1 cellular context compared by ENCODE assay signal in the genomic region with DNA sequence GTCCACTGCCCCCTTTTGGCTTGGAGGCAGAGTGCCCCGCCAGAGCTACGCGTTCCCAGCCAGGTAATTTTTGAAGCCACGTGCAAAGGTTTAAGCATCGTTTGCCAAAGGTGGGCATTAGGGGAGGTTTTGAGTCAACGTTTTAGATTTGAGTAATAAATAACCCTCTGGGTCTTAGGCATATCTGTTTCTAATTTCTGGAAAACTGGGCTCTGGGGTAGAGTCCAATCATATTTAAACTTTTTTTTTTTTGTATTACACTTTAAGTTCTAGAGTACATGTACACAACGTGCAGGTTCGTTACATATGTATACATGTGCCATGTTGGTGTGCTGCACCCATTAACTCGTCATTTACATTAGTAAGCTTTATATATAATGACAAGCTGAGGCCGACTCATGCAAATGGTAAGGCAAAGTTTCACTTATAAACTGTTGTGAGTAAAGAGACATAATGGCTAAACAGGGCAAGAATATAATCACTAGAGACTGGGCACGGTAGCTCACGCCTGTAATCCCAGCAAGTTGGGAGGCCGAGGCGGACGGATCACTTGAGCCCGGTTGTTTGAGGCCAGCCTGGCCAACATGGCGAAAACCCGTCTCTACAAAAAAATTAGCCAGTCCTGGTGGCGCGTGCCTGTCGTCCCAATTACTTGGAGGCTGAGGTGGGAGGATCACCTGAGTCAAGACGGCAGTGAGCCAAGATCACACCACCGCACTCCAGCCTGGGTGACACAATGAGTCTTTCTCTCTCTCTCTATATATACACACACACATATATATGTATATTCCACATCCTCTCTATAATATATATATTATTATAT.
A peak's percentile ranks its signal among the peaks of the same experiment; 100 is the strongest.
TF ChIP-seq lines count a peak whose summit lies in the region.

No MANE protein-coding gene starts in this region.

TF ChIP-seq in HepG2, 621 proteins besides CTCF, POLR2A, EP300 and RAD21 (continued from another document and continues in another):
- TF ChIP-seq AHDC1 (CRISPR knock-in tag; IDR thresholded peaks at IDR 0.05; ENCODE audit: borderline replicate concordance): 0 out of 2 replicates have a peak, but pooled peaks have one; percentile 5
- TF ChIP-seq, protein P1, sequence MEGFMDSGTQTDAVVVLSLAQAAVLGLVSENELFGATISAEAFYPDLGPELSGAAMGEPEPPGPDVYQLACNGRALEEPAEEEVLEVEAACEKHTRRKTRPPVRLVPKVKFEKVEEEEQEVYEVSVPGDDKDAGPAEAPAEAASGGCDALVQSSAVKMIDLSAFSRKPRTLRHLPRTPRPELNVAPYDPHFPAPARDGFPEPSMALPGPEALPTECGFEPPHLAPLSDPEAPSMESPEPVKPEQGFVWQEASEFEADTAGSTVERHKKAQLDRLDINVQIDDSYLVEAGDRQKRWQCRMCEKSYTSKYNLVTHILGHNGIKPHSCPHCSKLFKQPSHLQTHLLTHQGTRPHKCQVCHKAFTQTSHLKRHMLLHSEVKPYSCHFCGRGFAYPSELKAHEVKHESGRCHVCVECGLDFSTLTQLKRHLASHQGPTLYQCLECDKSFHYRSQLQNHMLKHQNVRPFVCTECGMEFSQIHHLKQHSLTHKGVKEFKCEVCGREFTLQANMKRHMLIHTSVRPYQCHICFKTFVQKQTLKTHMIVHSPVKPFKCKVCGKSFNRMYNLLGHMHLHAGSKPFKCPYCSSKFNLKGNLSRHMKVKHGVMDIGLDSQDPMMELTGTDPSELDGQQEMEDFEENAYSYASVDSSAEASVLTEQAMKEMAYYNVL (CRISPR knock-in tag; IDR thresholded peaks at IDR 0.05; ENCODE audit: borderline replicate concordance): 0 out of 2 replicates have a peak, but pooled peaks have one; percentile 4
- TF ChIP-seq KMT2B (CRISPR knock-in tag; IDR thresholded peaks at IDR 0.05): peak; percentile 13
- no peak for TF ChIP-seq ZNF138 (CRISPR knock-in tag; IDR thresholded peaks at IDR 0.05; ENCODE audit: low read depth)
- TF ChIP-seq ZNF775 (CRISPR knock-in tag; IDR thresholded peaks at IDR 0.05; ENCODE audit: borderline replicate concordance): no peak
- peak; percentile 48 for TF ChIP-seq ZEB1 (IDR thresholded peaks at IDR 0.05; ENCODE audit: insufficient replicate concordance, low read depth)
- TF ChIP-seq ZNF747 (CRISPR knock-in tag; IDR thresholded peaks at IDR 0.05; ENCODE audit: borderline replicate concordance): no peak
- TF ChIP-seq TFDP1 (CRISPR knock-in tag; IDR thresholded peaks at IDR 0.05; ENCODE audit: borderline replicate concordance): peak; percentile 29; the same call in 1 of the 2 replicates
- peak; percentile 65 for TF ChIP-seq TEAD3 (CRISPR knock-in tag; optimal IDR thresholded peaks at IDR 0.05; ENCODE audit: borderline replicate concordance)
- no peak for TF ChIP-seq PCBP2 (optimal IDR thresholded peaks at IDR 0.05; ENCODE audit: low read depth, low read length, poor library complexity, severe bottlenecking)
- no peak for TF ChIP-seq FLYWCH1 (CRISPR knock-in tag; IDR thresholded peaks at IDR 0.05)
- TF ChIP-seq ZNF549 (CRISPR knock-in tag; IDR thresholded peaks at IDR 0.05): no peak
- TF ChIP-seq MED13 (CRISPR knock-in tag; IDR thresholded peaks at IDR 0.05): no peak
- no peak for TF ChIP-seq ISX (CRISPR knock-in tag; conservative IDR thresholded peaks at IDR 0.05)
- no peak for TF ChIP-seq TAF15 (IDR thresholded peaks at IDR 0.05; ENCODE audit: low read depth, low read length, poor library complexity, severe bottlenecking)
- 0 out of 2 replicates have a peak, but pooled peaks have one; percentile 10 for TF ChIP-seq ZNF317 (CRISPR knock-in tag; IDR thresholded peaks at IDR 0.05)
- TF ChIP-seq SRF (IDR thresholded peaks at IDR 0.05; ENCODE audit: low read depth, low read length): no peak
- TF ChIP-seq RFX3 (CRISPR knock-in tag; IDR thresholded peaks at IDR 0.05): no peak
- TF ChIP-seq ZNF644 (CRISPR knock-in tag; IDR thresholded peaks at IDR 0.05; ENCODE audit: low read depth): 0 out of 2 replicates have a peak, but pooled peaks have one; percentile 61
- TF ChIP-seq SOX6 (IDR thresholded peaks at IDR 0.05): no peak
- no peak for TF ChIP-seq SOX6 (CRISPR knock-in tag; IDR thresholded peaks at IDR 0.05)
- TF ChIP-seq DRAP1 (CRISPR knock-in tag; IDR thresholded peaks at IDR 0.05): no peak; the same call in 1 of the 2 replicates
- TF ChIP-seq SETDB1 (CRISPR knock-in tag; IDR thresholded peaks at IDR 0.05; ENCODE audit: borderline replicate concordance): no peak
- TF ChIP-seq SIN3B (IDR thresholded peaks at IDR 0.05; ENCODE audit: low read length): no peak
- TF ChIP-seq ZBTB14 (CRISPR knock-in tag; IDR thresholded peaks at IDR 0.05): no peak
- TF ChIP-seq ZNF329 (CRISPR knock-in tag; IDR thresholded peaks at IDR 0.05; ENCODE audit: low read depth): no peak
- TF ChIP-seq SRY (CRISPR knock-in tag; IDR thresholded peaks at IDR 0.05): no peak
- TF ChIP-seq HMGXB3 (CRISPR knock-in tag; IDR thresholded peaks at IDR 0.05; ENCODE audit: borderline replicate concordance): peak; percentile 51; the same call in 1 of the 2 replicates
- TF ChIP-seq ETV5 (CRISPR knock-in tag; IDR thresholded peaks at IDR 0.05; ENCODE audit: borderline replicate concordance): 0 out of 2 replicates have a peak, but pooled peaks have one; percentile 9
- TF ChIP-seq, protein P2, sequence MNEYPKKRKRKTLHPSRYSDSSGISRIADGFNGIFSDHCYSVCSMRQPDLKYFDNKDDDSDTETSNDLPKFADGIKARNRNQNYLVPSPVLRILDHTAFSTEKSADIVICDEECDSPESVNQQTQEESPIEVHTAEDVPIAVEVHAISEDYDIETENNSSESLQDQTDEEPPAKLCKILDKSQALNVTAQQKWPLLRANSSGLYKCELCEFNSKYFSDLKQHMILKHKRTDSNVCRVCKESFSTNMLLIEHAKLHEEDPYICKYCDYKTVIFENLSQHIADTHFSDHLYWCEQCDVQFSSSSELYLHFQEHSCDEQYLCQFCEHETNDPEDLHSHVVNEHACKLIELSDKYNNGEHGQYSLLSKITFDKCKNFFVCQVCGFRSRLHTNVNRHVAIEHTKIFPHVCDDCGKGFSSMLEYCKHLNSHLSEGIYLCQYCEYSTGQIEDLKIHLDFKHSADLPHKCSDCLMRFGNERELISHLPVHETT (CRISPR knock-in tag; conservative IDR thresholded peaks at IDR 0.05): no peak; the same call in 1 of the 2 replicates
- TF ChIP-seq ZNF589 (CRISPR knock-in tag; conservative IDR thresholded peaks at IDR 0.05): no peak
- TF ChIP-seq PRDM10 (CRISPR knock-in tag; IDR thresholded peaks at IDR 0.05; ENCODE audit: low read depth): 0 out of 2 replicates have a peak, but pooled peaks have one; percentile 25
